In genomic region chr20:46689754-46690085, GRCh38 we compare ENCODE assay signal across 1 cellular context.
TF ChIP-seq lines count a peak whose summit lies in the region.

No MANE protein-coding gene starts in this region.

TF ChIP-seq in endothelial cell of umbilical vein, 7 proteins besides CTCF, POLR2A, EP300 and RAD21:
- TF ChIP-seq JUN (IDR thresholded peaks at IDR 0.05; ENCODE audit: borderline replicate concordance, insufficient read depth, insufficient read length, low read depth) (no peak), FOS (IDR thresholded peaks at IDR 0.05; ENCODE audit: borderline replicate concordance, insufficient read depth, low read length) (no peak), MAX (IDR thresholded peaks at IDR 0.05; ENCODE audit: insufficient read depth, insufficient read length) (no peak), GATA2 (IDR thresholded peaks at IDR 0.05; ENCODE audit: insufficient read depth, insufficient read length, low read depth, low read length) (no peak), EZH2 (IDR thresholded peaks at IDR 0.05; ENCODE audit: borderline replicate concordance, low read depth, low read length, severe bottlenecking) (no peak), MYC (IDR thresholded peaks at IDR 0.05; ENCODE audit: low read depth, low read length) (no peak), POLR2AphosphoS5 (IDR thresholded peaks at IDR 0.05; ENCODE audit: insufficient read depth, low read depth, low read length) (no peak)
TF ChIP-seq in endothelial cell of umbilical vein: peak in this region for 0.
